In genomic region chr1:206658981-206659273, GRCh38 we compare ENCODE assay signal across 12 cellular contexts. TPM values are rescaled to one million over a fixed set of nuclear protein-coding genes. Genes with fewer than 3 reads are reported as not detected.
DNase-seq lines count a peak whose midpoint lies in the region; ATAC-seq and TF ChIP-seq lines count a peak whose summit lies in the region.
"Had no signal": no experiment of that assay in that cellular context is flagged by ENCODE, and none has a peak within 500 bp of the region (broad histone marks: within the 10 kb centered on the region; RNA-seq: fewer than 3 reads in every experiment).

No MANE protein-coding gene starts in this region.

- TF ChIP-seq POLR2A in right lobe of liver (IDR thresholded peaks at IDR 0.05): no peak

- no peak overlapping the region for H3K27ac ChIP-seq in endodermal cell (ENCODE audit: low read depth, low read length)
- peak overlapping the region; percentile 33 to 73 (median 68) for H3K27ac ChIP-seq in right lobe of liver
- peak overlapping the region; percentile 70 to 77 for H3K27ac ChIP-seq in tibial artery

- peaks cover 30% of the 10 kb centered on the region for H3K27me3 ChIP-seq in endodermal cell (ENCODE audit: control insufficient read depth, insufficient read depth, low read length, poor library complexity, severe bottlenecking)
- no peaks in the 10 kb centered on the region for H3K27me3 ChIP-seq in right lobe of liver
- no peaks in the 10 kb centered on the region for H3K27me3 ChIP-seq in tibial artery

- intact Hi-C loops in right lobe of liver (cut with DNase I): no loop called here
- intact Hi-C loops in tibial artery (cut with DNase I; ENCODE audit: low total_unique reads): no loop called here

- no peaks in the 10 kb centered on the region for H3K36me3 Mint-ChIP-seq in T-helper 2 cell treated with Interferon-gamma antibody and Interleukin-4, amounts not matched to agents 5 μg/mL and 100 μg/mL, for 36 hours (ENCODE audit: low read depth)
- H3K36me3 Mint-ChIP-seq in endodermal cell (ENCODE audit: low read depth): no peaks in the 10 kb centered on the region
- H3K36me3 Mint-ChIP-seq: CD4-positive, CD25-positive, alpha-beta regulatory T cell; naive B cell had no signal

- no peak overlapping the region for H3K4me3 Mint-ChIP-seq in T-helper 2 cell treated with Interferon-gamma antibody and Interleukin-4, amounts not matched to agents 5 μg/mL and 100 μg/mL, for 36 hours
- peak overlapping the region; percentile 35 for H3K4me3 Mint-ChIP-seq in endodermal cell

- 68 to 70% methylated on average over 3 to 7 of the region's 7 CpGs for WGBS in endodermal cell (ENCODE audit: insufficient coverage in 1 of 2, insufficient read length in 1 of 2), 2 experiments
- 33% methylated on average over 7 of the region's 7 CpGs for WGBS in right lobe of liver (ENCODE audit: insufficient coverage, low coverage, low lambda C conversion rate, missing lambda C conversion rate)

- H3K4me3 ChIP-seq in endodermal cell (ENCODE audit: low read length): no peak overlapping the region
- peak overlapping the region in 1 of 3 donors; percentile 8 for H3K4me3 ChIP-seq in right lobe of liver
- H3K4me3 ChIP-seq in tibial artery: peak overlapping the region; percentile 7 to 30
- H3K4me3 ChIP-seq: HAP-1 had no signal

- TF ChIP-seq CTCF in endodermal cell (conservative IDR thresholded peaks at IDR 0.05) (no peak), right lobe of liver (IDR thresholded peaks at IDR 0.05) (no peak), tibial artery (IDR thresholded peaks at IDR 0.05) (no peak)

- no peak for DNase-seq in T-helper 2 cell treated with Interferon-gamma antibody and Interleukin-4, amounts not matched to agents 5 μg/mL and 100 μg/mL, for 36 hours (ENCODE audit: low spot score)
- DNase-seq in T-helper 2 cell (no peak), endodermal cell (no peak), right lobe of liver (no peak), tibial artery (no peak), NCI-H2107 treated with DMSO at 0.1 percent for 48 hours (lab: John Stamatoyannopoulos, UW; ENCODE audit: unreplicated experiment) (no peak)
- DNase-seq in stimulated activated CD4-positive, alpha-beta T cell treated with anti-CD3 and anti-CD28 coated beads, Interleukin-2, amount 100 ng/mL, for 48 hours: no peak
- DNase-seq: NCI-H2171 treated with DMSO at 0.1 percent for 48 hours had no signal

- H3K36me3 ChIP-seq in endodermal cell (ENCODE audit: control insufficient read depth, insufficient read depth, low read length): no peaks in the 10 kb centered on the region
- H3K36me3 ChIP-seq in right lobe of liver: no peaks in the 10 kb centered on the region
- no peaks in the 10 kb centered on the region for H3K36me3 ChIP-seq in tibial artery
- H3K36me3 ChIP-seq: HAP-1 had no signal

- H3K4me1 ChIP-seq in endodermal cell (ENCODE audit: control insufficient read depth, insufficient read depth, low read length) (no peaks in the 10 kb centered on the region), right lobe of liver (peaks cover 0 to 15% (median 5%) of the 10 kb centered on the region in 4 donors), tibial artery (peaks cover 6 to 32% (median 20%) of the 10 kb centered on the region in 4 donors)

- ATAC-seq in right lobe of liver (peak in 3 of 4 donors; percentile 5 to 28 (median 12)), GM19455 (IDR thresholded peaks at IDR 0.05; ENCODE audit: unreplicated experiment) (no peak)

- no peak overlapping the region for H3K9ac ChIP-seq in endodermal cell (ENCODE audit: extremely low read depth, low read length, poor library complexity, severe bottlenecking)

- H3K4me1 Mint-ChIP-seq in T-helper 2 cell treated with Interferon-gamma antibody and Interleukin-4, amounts not matched to agents 5 μg/mL and 100 μg/mL, for 36 hours (ENCODE audit: low read depth): peaks cover 11% of the 10 kb centered on the region
- H3K4me1 Mint-ChIP-seq in endodermal cell: peaks cover 11% of the 10 kb centered on the region

- H3K27me3 Mint-ChIP-seq in T-helper 2 cell treated with Interferon-gamma antibody and Interleukin-4, amounts not matched to agents 5 μg/mL and 100 μg/mL, for 36 hours (ENCODE audit: low read depth): peaks cover 19% of the 10 kb centered on the region
- peaks cover 51% of the 10 kb centered on the region for H3K27me3 Mint-ChIP-seq in endodermal cell (ENCODE audit: insufficient read depth)

- H3K27ac Mint-ChIP-seq in T-helper 2 cell treated with Interferon-gamma antibody and Interleukin-4, amounts not matched to agents 5 μg/mL and 100 μg/mL, for 36 hours: peak overlapping the region; percentile 18
- H3K27ac Mint-ChIP-seq in endodermal cell: no peak overlapping the region

- H3K9me3 Mint-ChIP-seq in T-helper 2 cell treated with Interferon-gamma antibody and Interleukin-4, amounts not matched to agents 5 μg/mL and 100 μg/mL, for 36 hours: no peaks in the 10 kb centered on the region
- H3K9me3 Mint-ChIP-seq in endodermal cell: no peaks in the 10 kb centered on the region
- H3K9me3 Mint-ChIP-seq: CD4-positive, CD25-positive, alpha-beta regulatory T cell; naive B cell had no signal

- H3K9me3 ChIP-seq in endodermal cell (ENCODE audit: control insufficient read depth, low read length): no peaks in the 10 kb centered on the region
- no peaks in the 10 kb centered on the region for H3K9me3 ChIP-seq in right lobe of liver
- no peaks in the 10 kb centered on the region for H3K9me3 ChIP-seq in tibial artery
- H3K9me3 ChIP-seq: HAP-1 had no signal

RNA-seq across cellular contexts. Expression of gene DYRK3, which starts 23.6 kb away (rescaled TPM):
- total RNA-seq in endodermal cell: 10 to 100 TPM in 1 of 2 donors, 1 to 10 TPM in 1; 9.0 to 13.5 TPM
- polyA plus RNA-seq in endodermal cell (2013, experiment 1 of 2): 10.0 TPM
- polyA plus RNA-seq in endodermal cell (2013, experiment 2 of 2): 10.5 TPM
- 1 to 10 TPM; 2.8 to 5.6 (median 4.0) TPM for total RNA-seq in right lobe of liver

RNA-seq across cellular contexts. Expression of gene MAPKAPK2, which starts 25.8 kb away (rescaled TPM):
- total RNA-seq in endodermal cell (10 to 100 TPM; 72.8 to 79.7 TPM), right lobe of liver (10 to 100 TPM; 25.6 to 46.6 (median 34.0) TPM)
- polyA plus RNA-seq in endodermal cell (2013, experiment 1 of 2): 79.7 TPM
- polyA plus RNA-seq in endodermal cell (2013, experiment 2 of 2): 76.4 TPM

RNA-seq across cellular contexts. Expression of gene EIF2D, which starts 46.7 kb away (rescaled TPM):
- 10 to 100 TPM; 38.3 to 41.9 TPM for total RNA-seq in endodermal cell
- 47.9 TPM for polyA plus RNA-seq in endodermal cell (2013, experiment 1 of 2)
- polyA plus RNA-seq in endodermal cell (2013, experiment 2 of 2): 42.1 TPM
- 10 to 100 TPM; 18.4 to 29.3 (median 24.4) TPM for total RNA-seq in right lobe of liver
